Comparison of ENCODE assay signal across 8 cellular contexts in genomic region chr12:54935235-54935951, GRCh38. TPM values are rescaled to one million over a fixed set of nuclear protein-coding genes. Genes with fewer than 3 reads are reported as not detected.
DNase-seq lines count a peak whose midpoint lies in the region; ATAC-seq, FAIRE-seq and TF ChIP-seq lines count a peak whose summit lies in the region.

No MANE protein-coding gene starts in this region.

- H3K4me3 Mint-ChIP-seq in astrocyte (ENCODE audit: unreplicated experiment): no peak overlapping the region

- H3K27ac Mint-ChIP-seq in astrocyte (ENCODE audit: unreplicated experiment): peak overlapping the region; percentile 96

- TF ChIP-seq CTCF in 22Rv1 (IDR thresholded peaks at IDR 0.05): peak; percentile 44
- no peak for TF ChIP-seq CTCF in astrocyte (IDR thresholded peaks at IDR 0.05; ENCODE audit: insufficient read depth, low read depth, low read length)

- no peak overlapping the region for H2BK15ac ChIP-seq in mesenchymal stem cell (ENCODE audit: low read depth, poor library complexity, severe bottlenecking)

- H3K9ac ChIP-seq in astrocyte (ENCODE audit: low read length) (peak overlapping the region; percentile 26), mesenchymal stem cell (ENCODE audit: low read length) (peak overlapping the region; percentile 56)

- no peaks in the 10 kb centered on the region for H3K27me3 ChIP-seq in astrocyte (ENCODE audit: insufficient read depth, low read length)
- no peaks in the 10 kb centered on the region for H3K27me3 ChIP-seq in mesenchymal stem cell (ENCODE audit: control insufficient read depth in 1 of 2, insufficient read depth in 1 of 2, low read length in 2 of 2)

- H3K27ac ChIP-seq in 22Rv1 (peak overlapping the region; percentile 39), astrocyte (ENCODE audit: low read depth, low read length) (peak overlapping the region; percentile 81), mesenchymal stem cell (ENCODE audit: low read length, poor library complexity, severe bottlenecking) (peak overlapping the region; percentile 66)

- no peak overlapping the region for H4K91ac ChIP-seq in mesenchymal stem cell (ENCODE audit: low read length)

- H2BK120ac ChIP-seq in mesenchymal stem cell (ENCODE audit: low read depth, low read length): no peak overlapping the region

- H3K4me2 ChIP-seq in astrocyte (ENCODE audit: low read length): peak overlapping the region; percentile 68
- no peak overlapping the region for H3K4me2 ChIP-seq in mesenchymal stem cell (ENCODE audit: low read length, poor library complexity, severe bottlenecking)

- H3K9me3 ChIP-seq in astrocyte (ENCODE audit: insufficient read depth, low read depth, low read length) (no peaks in the 10 kb centered on the region), mesenchymal stem cell (ENCODE audit: control insufficient read depth, low read length) (no peaks in the 10 kb centered on the region)

- H3K79me2 ChIP-seq in astrocyte (ENCODE audit: insufficient read depth, low read length): no peaks in the 10 kb centered on the region

- no peak overlapping the region for H3K14ac ChIP-seq in mesenchymal stem cell (ENCODE audit: low read length in 2 of 2)

- H2BK12ac ChIP-seq in mesenchymal stem cell (ENCODE audit: low read length in 2 of 2): no peak overlapping the region

- peaks cover 14% of the 10 kb centered on the region for H3K9me3 Mint-ChIP-seq in astrocyte (ENCODE audit: unreplicated experiment)

- H3K4ac ChIP-seq in mesenchymal stem cell (ENCODE audit: low read depth in 1 of 2, low read length in 2 of 2): no peak overlapping the region

- no peaks in the 10 kb centered on the region for H3K27me3 Mint-ChIP-seq in astrocyte (ENCODE audit: low read depth, unreplicated experiment)

- H2AFZ ChIP-seq in astrocyte (ENCODE audit: low read depth, low read length) (peak overlapping the region; percentile 65), mesenchymal stem cell (ENCODE audit: low read depth, low read length) (no peak overlapping the region)

- H3K18ac ChIP-seq in mesenchymal stem cell (ENCODE audit: low read depth in 1 of 2, low read length in 2 of 2): peak overlapping the region in 1 of 2 experiments; percentile 62

- H2AK5ac ChIP-seq in mesenchymal stem cell (ENCODE audit: low read length, severe bottlenecking): no peak overlapping the region

- H2BK5ac ChIP-seq in mesenchymal stem cell (ENCODE audit: low read depth, low read length, poor library complexity, severe bottlenecking): no peak overlapping the region

- 27% methylated on average over 5 of the region's 5 CpGs for WGBS in mesenchymal stem cell

- H3K36me3 ChIP-seq in astrocyte (ENCODE audit: insufficient read depth, low read length) (no peaks in the 10 kb centered on the region), mesenchymal stem cell (ENCODE audit: control insufficient read depth in 1 of 2, insufficient read depth in 2 of 2, low read depth in 1 of 2, low read length in 2 of 2) (no peaks in the 10 kb centered on the region)

- peak; percentile 88 for FAIRE-seq in RCC 7860 (lab: Jason Lieb, UNC)
- FAIRE-seq in astrocyte (lab: Jason Lieb, UNC): peak; percentile 80

- ATAC-seq in GM18861 (IDR thresholded peaks at IDR 0.05; ENCODE audit: unreplicated experiment) (peak; percentile 97), HG03060 (IDR thresholded peaks at IDR 0.05; ENCODE audit: low read depth, unreplicated experiment) (peak; percentile 90)

- no peak overlapping the region for H3K4me3 ChIP-seq in astrocyte (ENCODE audit: insufficient read depth, low read depth, low read length)
- no peak overlapping the region for H3K4me3 ChIP-seq in mesenchymal stem cell (ENCODE audit: insufficient read depth in 1 of 2, low read depth in 1 of 2, low read length in 2 of 2)

- peaks cover 3% of the 10 kb centered on the region for H3K36me3 Mint-ChIP-seq in astrocyte (ENCODE audit: low read depth, unreplicated experiment)

- DNase-seq in RCC 7860 (ENCODE audit: low spot score) (peak; percentile 84), astrocyte (ENCODE audit: low read depth) (peak; percentile 96), mesenchymal stem cell (peak; percentile 81), HuH-7.5 (ENCODE audit: low spot score) (no peak), SK-N-DZ (ENCODE audit: low spot score) (no peak)

- no peaks in the 10 kb centered on the region for H4K20me1 ChIP-seq in astrocyte (ENCODE audit: insufficient read depth, low read length)

- H3K79me1 ChIP-seq in mesenchymal stem cell (replicated peaks; ENCODE audit: low read length, poor library complexity, severe bottlenecking): no peaks in the 10 kb centered on the region

- peaks cover 11% of the 10 kb centered on the region for H3K4me1 Mint-ChIP-seq in astrocyte (ENCODE audit: low read depth, unreplicated experiment)

- no peak overlapping the region for H3K23ac ChIP-seq in mesenchymal stem cell (ENCODE audit: low read length in 2 of 2)

- H4K8ac ChIP-seq in mesenchymal stem cell (ENCODE audit: low read length): no peak overlapping the region

- H3K4me1 ChIP-seq in astrocyte (ENCODE audit: insufficient read depth, low read length): peaks cover 10% of the 10 kb centered on the region
- no peaks in the 10 kb centered on the region for H3K4me1 ChIP-seq in mesenchymal stem cell (ENCODE audit: control insufficient read depth, insufficient read depth, low read depth, low read length)

RNA-seq across cellular contexts. Expression of gene TESPA1, which starts 49.2 kb away (rescaled TPM):
- 0.23 and 0.55 TPM in 2 replicates for total RNA-seq in astrocyte
- not detected for polyA plus RNA-seq in mesenchymal stem cell (2013, experiment 1 of 2)
- not detected for polyA plus RNA-seq in mesenchymal stem cell (2013, experiment 2 of 2)
- polyA plus RNA-seq in SK-N-DZ (2014; cell fraction: cytosol; rRNA removed): 0.20 and 0.72 TPM in 2 replicates
- polyA plus RNA-seq in SK-N-DZ (2014; cell fraction: nucleus; rRNA removed): 1.6 TPM in 1 of 2 replicates, not detected in the other

Comparison
In these comparisons a context has a peak if more than half of its experiments do, and no peak if none do; other contexts are left out.
1. DNase-seq: peak in RCC 7860 (single experiment), astrocyte (single experiment) and mesenchymal stem cell (single experiment); none in HuH-7.5 (single experiment) and SK-N-DZ (single experiment).
2. Peak in every context shown above with its lines, with median percentiles within 50 percentile points of each other: H3K27ac ChIP-seq.